In the genomic region with DNA sequence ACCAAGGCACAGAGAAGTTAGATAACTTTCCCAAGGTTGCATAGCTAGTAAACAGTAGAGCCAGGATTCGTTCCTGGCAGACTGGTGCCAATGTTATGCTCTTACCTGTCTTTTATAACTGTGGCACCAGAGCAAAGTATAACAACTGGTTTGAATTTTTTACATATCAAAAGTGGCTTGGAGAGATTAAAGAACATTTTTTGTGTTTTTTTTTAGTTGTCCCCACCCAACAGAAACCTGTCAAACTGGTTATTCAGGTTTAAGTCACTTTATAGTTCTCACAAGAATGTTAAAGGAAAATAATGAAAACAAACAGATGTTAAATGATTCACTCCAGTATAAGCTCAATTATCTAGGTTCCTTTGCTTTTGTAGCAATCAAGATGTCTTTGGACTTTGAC, we compare ENCODE assay signal across 12 cellular contexts. TPM values are rescaled to one million over a fixed set of nuclear protein-coding genes. Genes with fewer than 3 reads are reported as not detected.
DNase-seq lines count a peak whose midpoint lies in the region; ATAC-seq, FAIRE-seq and TF ChIP-seq lines count a peak whose summit lies in the region.
"Had no signal": no experiment of that assay in that cellular context is flagged by ENCODE, and none has a peak within 500 bp of the region (broad histone marks: within the 10 kb centered on the region; RNA-seq: fewer than 3 reads in every experiment).

No MANE protein-coding gene starts in this region.

- DNase-seq in LNCaP clone FGC (ENCODE audit: low read depth): peak; percentile 58
- peak; percentile 84 for DNase-seq in bronchial epithelial cell (ENCODE audit: low read depth)
- DNase-seq in mucosa of descending colon: peak in 1 of 3 donors; percentile 62
- no peak for DNase-seq in coronary artery (ENCODE audit: low spot score)
- no peak for DNase-seq in AML-193 (lab: John Stamatoyannopoulos, UW)
- DNase-seq in NCI-H1092 treated with DMSO at 0.1 percent for 48 hours (lab: John Stamatoyannopoulos, UW): no peak
- DNase-seq: activated CD4-positive, alpha-beta T cell treated with anti-CD3 and anti-CD28 coated beads for 36 hours; NCI-H2029; T-helper 1 cell had no signal

- H3K4me1 ChIP-seq in mucosa of descending colon (ENCODE audit: low read depth): peaks cover 15% of the 10 kb centered on the region
- H3K4me1 ChIP-seq: tibial nerve had no signal

- H3K4me3 ChIP-seq in LNCaP clone FGC (ENCODE audit: low read depth, low read length): no peak overlapping the region
- no peak overlapping the region for H3K4me3 ChIP-seq in bronchial epithelial cell (ENCODE audit: low read depth, low read length)
- no peak overlapping the region for H3K4me3 ChIP-seq in mucosa of descending colon
- H3K4me3 ChIP-seq in coronary artery: no peak overlapping the region
- H3K4me3 ChIP-seq: tibial nerve had no signal

- TF ChIP-seq CTCF in 22Rv1 (IDR thresholded peaks at IDR 0.05) (no peak), LNCaP clone FGC (IDR thresholded peaks at IDR 0.05; ENCODE audit: control insufficient read depth, extremely low read depth, insufficient read depth) (no peak), bronchial epithelial cell (IDR thresholded peaks at IDR 0.05; ENCODE audit: insufficient read depth, low read length, severe bottlenecking) (no peak), mucosa of descending colon (IDR thresholded peaks at IDR 0.05) (no peak), coronary artery (IDR thresholded peaks at IDR 0.05) (no peak)

- no peak for FAIRE-seq in bronchial epithelial cell (lab: Jason Lieb, UNC)

- H3K27ac ChIP-seq in 22Rv1: peak overlapping the region; percentile 93
- no peak overlapping the region for H3K27ac ChIP-seq in coronary artery
- H3K27ac ChIP-seq: tibial nerve had no signal

- ATAC-seq in mucosa of descending colon: peak; percentile 91
- no peak for ATAC-seq in HG03025 (IDR thresholded peaks at IDR 0.05; ENCODE audit: low FRiP score, unreplicated experiment)
- ATAC-seq: activated CD4-positive, alpha-beta T cell treated with anti-CD3 and anti-CD28 coated beads for 36 hours had no signal

- no peaks in the 10 kb centered on the region for H3K36me3 ChIP-seq in bronchial epithelial cell (ENCODE audit: control insufficient read depth, insufficient read depth, low read length)
- no peaks in the 10 kb centered on the region for H3K36me3 ChIP-seq in mucosa of descending colon (ENCODE audit: low read depth)
- H3K36me3 ChIP-seq: tibial nerve had no signal

- intact Hi-C loops in mucosa of descending colon (cut with DNase I, micrococcal nuclease): no loop called here

- H3K9me3 ChIP-seq in mucosa of descending colon: peaks cover 7% of the 10 kb centered on the region

- no peaks in the 10 kb centered on the region for H3K27me3 ChIP-seq in bronchial epithelial cell (ENCODE audit: control insufficient read depth, insufficient read depth, low read length)
- H3K27me3 ChIP-seq: tibial nerve had no signal

RNA-seq across cellular contexts. Expression of a gene that starts 15.6 kb away (rescaled TPM):
- 0.26 and 0.38 TPM in 2 replicates for total RNA-seq in bronchial epithelial cell
- 1 to 10 TPM; 3.3 to 9.8 (median 6.1) TPM for total RNA-seq in mucosa of descending colon
- total RNA-seq: activated CD4-positive, alpha-beta T cell treated with anti-CD3 and anti-CD28 coated beads for 36 hours had no signal

RNA-seq across cellular contexts. Expression of a gene that starts 22.3 kb away (rescaled TPM):
- total RNA-seq in bronchial epithelial cell (173 and 199 TPM in 2 replicates), mucosa of descending colon (100 to 1,000 TPM; 148 to 183 (median 172) TPM)

Comparison
In these comparisons a context has a peak if more than half of its experiments do, and no peak if none do; other contexts are left out.
1. DNase-seq: peak in LNCaP clone FGC (single experiment) and bronchial epithelial cell (single experiment); none in coronary artery (single experiment), AML-193 (0 of 2) and NCI-H1092 treated with DMSO at 0.1 percent for 48 hours (single experiment).